26 cellular contexts compared by ENCODE assay signal in the genomic region with DNA sequence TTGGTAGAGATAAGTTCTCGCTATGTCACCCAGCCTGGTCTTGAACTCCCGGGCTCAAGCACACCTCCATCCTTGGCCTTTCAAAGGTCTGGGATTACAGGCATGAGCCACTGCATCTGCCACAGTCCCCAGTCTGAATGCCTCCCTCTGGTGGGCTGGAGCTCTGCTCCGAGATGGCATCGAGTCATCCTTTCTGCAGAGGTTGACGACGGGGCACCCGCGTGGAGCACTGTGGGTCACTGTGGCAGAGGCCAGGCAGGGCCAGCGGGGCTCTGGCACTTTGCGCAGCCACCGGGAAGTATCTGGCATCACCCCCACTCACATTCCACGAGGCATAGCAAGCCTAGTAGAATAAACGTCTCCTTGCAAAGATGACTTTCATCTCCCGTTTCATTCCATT.
"Had no signal": no experiment of that assay in that cellular context is flagged by ENCODE, and none has a peak within 500 bp of the region (broad histone marks: within the 10 kb centered on the region; RNA-seq: fewer than 3 reads in every experiment).

No MANE protein-coding gene starts in this region.

- H3K4me3 ChIP-seq: coronary artery, esophagus squamous epithelium, heart right ventricle, left lung, smooth muscle cell, stomach, thyroid gland had no signal

- H3K4me2 ChIP-seq: smooth muscle cell had no signal

- H2AFZ ChIP-seq: parathyroid adenoma had no signal

- DNase-seq: dermis blood vessel endothelial cell; effector memory CD4-positive, alpha-beta T cell; erythroblast; esophagus squamous epithelium; foreskin melanocyte; glutamatergic neuron; heart right ventricle; hippocampal formation; left cardiac atrium; left lung; mesenchymal stem cell; natural killer cell; stimulated activated CD4-positive, alpha-beta T cell treated with anti-CD3 and anti-CD28 coated beads, Interleukin-12 subunit alpha, Interleukin-12 subunit beta, amount 100 ng/mL, for 4 hours; stimulated activated CD4-positive, alpha-beta T cell treated with anti-CD3 and anti-CD28 coated beads, Interleukin-1b, Interleukin-23, amount 100 ng/mL, for 48 hours; stimulated activated CD4-positive, alpha-beta T cell treated with anti-CD3 and anti-CD28 coated beads, Interleukin-4, amount 100 ng/mL, for 1 hour; stimulated activated naive CD4-positive, alpha-beta T cell treated with Interleukin-2 at 50 U/mL for 16 hours; stomach; thyroid gland; trophoblast cell had no signal

- H3K4me1 ChIP-seq: parathyroid adenoma, stomach, thyroid gland had no signal

- H3K9me3 Mint-ChIP-seq: natural killer cell; stimulated activated effector memory CD8-positive, alpha-beta T cell treated with anti-CD3 and anti-CD28 coated beads, Interleukin-12 subunit alpha, Interleukin-12 subunit beta, amount 100 ng/mL, for 72 hours had no signal

- H3K4me3 Mint-ChIP-seq: natural killer cell; stimulated activated effector memory CD8-positive, alpha-beta T cell treated with anti-CD3 and anti-CD28 coated beads, Interleukin-12 subunit alpha, Interleukin-12 subunit beta, amount 100 ng/mL, for 72 hours had no signal

- H3K9me3 ChIP-seq: esophagus squamous epithelium, heart right ventricle, left lung, neutrophil, stomach, thyroid gland had no signal

- H3K27ac Mint-ChIP-seq: natural killer cell; progenitor cell of endocrine pancreas; stimulated activated effector memory CD8-positive, alpha-beta T cell treated with anti-CD3 and anti-CD28 coated beads, Interleukin-12 subunit alpha, Interleukin-12 subunit beta, amount 100 ng/mL, for 72 hours had no signal

- ATAC-seq: heart right ventricle; left cardiac atrium; left lung; natural killer cell; sciatic nerve; stimulated activated effector memory CD8-positive, alpha-beta T cell treated with anti-CD3 and anti-CD28 coated beads, Interleukin-12 subunit alpha, Interleukin-12 subunit beta, amount 100 ng/mL, for 72 hours had no signal

- H3K36me3 ChIP-seq: esophagus squamous epithelium, heart right ventricle, left lung, neutrophil, stomach, thyroid gland had no signal

- H3K79me2 ChIP-seq: parathyroid adenoma had no signal

- H3K9ac ChIP-seq: parathyroid adenoma had no signal

- H3K27ac ChIP-seq: coronary artery, esophagus squamous epithelium, heart right ventricle, left lung, neutrophil, parathyroid adenoma, stomach, thyroid gland had no signal

- H3K36me3 Mint-ChIP-seq: natural killer cell; stimulated activated effector memory CD8-positive, alpha-beta T cell treated with anti-CD3 and anti-CD28 coated beads, Interleukin-12 subunit alpha, Interleukin-12 subunit beta, amount 100 ng/mL, for 72 hours had no signal
